ENCODE assay signal across 15 cellular contexts in genomic region chr11:131073167-131073566, GRCh38.
DNase-seq lines count a peak whose midpoint lies in the region; ATAC-seq and TF ChIP-seq lines count a peak whose summit lies in the region.
"Had no signal": no experiment of that assay in that cellular context is flagged by ENCODE, and none has a peak within 500 bp of the region (broad histone marks: within the 10 kb centered on the region; RNA-seq: fewer than 3 reads in every experiment).

No MANE protein-coding gene starts in this region.

- H3K4me3 Mint-ChIP-seq in activated naive CD4-positive, alpha-beta T cell treated with anti-CD3 and anti-CD28 coated beads, Interleukin-2, amount 50 U/mL, for 24 hours: no peak overlapping the region
- H3K4me3 Mint-ChIP-seq: B cell; CD4-positive, alpha-beta T cell; H9 had no signal

- TF ChIP-seq CTCF in fibroblast of mammary gland (conservative IDR thresholded peaks at IDR 0.05; ENCODE audit: control insufficient read depth, insufficient read depth, low read depth, low read length): no peak

- DNase-seq in activated naive CD4-positive, alpha-beta T cell treated with anti-CD3 and anti-CD28 coated beads, Interleukin-2, amount 50 U/mL, for 16 hours: no peak
- DNase-seq in Karpas-422 (peak; percentile 43), fibroblast of mammary gland (ENCODE audit: low read depth) (peak; percentile 45), aorta (no peak)
- DNase-seq in activated CD4-positive, alpha-beta T cell treated with anti-CD3 and anti-CD28 coated beads, Interleukin-2, amount 50 U/mL, for 48 hours: no peak
- DNase-seq: C1 segment of cervical spinal cord; Calu3; CD4-positive, alpha-beta T cell; DMS 273 treated with DMSO at 0.1 percent for 48 hours; GOT3; H9 had no signal

- H3K36me3 Mint-ChIP-seq in activated naive CD4-positive, alpha-beta T cell treated with anti-CD3 and anti-CD28 coated beads, Interleukin-2, amount 50 U/mL, for 24 hours: no peaks in the 10 kb centered on the region

- no peaks in the 10 kb centered on the region for H3K9me2 ChIP-seq in Karpas-422 (replicated peaks; ENCODE audit: insufficient read depth, low read length)

- peaks cover 27% of the 10 kb centered on the region for H3K4me1 ChIP-seq in Karpas-422 (ENCODE audit: low read length)
- H3K4me1 ChIP-seq in aorta (ENCODE audit: control insufficient read depth in 1 of 2, insufficient read depth in 2 of 2, low read length in 2 of 2): no peaks in the 10 kb centered on the region

- no peaks in the 10 kb centered on the region for H4K20me1 ChIP-seq in Karpas-422 (ENCODE audit: insufficient read depth, low read depth, low read length)

- no peak overlapping the region for H3K4me3 ChIP-seq in Karpas-422 (ENCODE audit: low read length)
- H3K4me3 ChIP-seq in fibroblast of mammary gland (ENCODE audit: control insufficient read depth, low read depth, low read length): no peak overlapping the region
- no peak overlapping the region for H3K4me3 ChIP-seq in aorta (ENCODE audit: low read length in 2 of 2)

- H3K9me3 Mint-ChIP-seq in activated naive CD4-positive, alpha-beta T cell treated with anti-CD3 and anti-CD28 coated beads, Interleukin-2, amount 50 U/mL, for 24 hours: no peaks in the 10 kb centered on the region
- H3K9me3 Mint-ChIP-seq: H9 had no signal

- H3K27me3 ChIP-seq in Karpas-422 (ENCODE audit: low read length) (no peaks in the 10 kb centered on the region), aorta (ENCODE audit: control insufficient read depth in 1 of 2, insufficient read depth in 2 of 2, low read length in 1 of 2) (no peaks in the 10 kb centered on the region)

- no peaks in the 10 kb centered on the region for H3K9me3 ChIP-seq in Karpas-422 (ENCODE audit: low read length)
- H3K9me3 ChIP-seq in aorta (ENCODE audit: control insufficient read depth, low read length): no peaks in the 10 kb centered on the region

- H3K4me1 Mint-ChIP-seq in activated naive CD4-positive, alpha-beta T cell treated with anti-CD3 and anti-CD28 coated beads, Interleukin-2, amount 50 U/mL, for 24 hours: no peaks in the 10 kb centered on the region
- H3K4me1 Mint-ChIP-seq: B cell, H9 had no signal

- H3K9ac ChIP-seq in Karpas-422 (ENCODE audit: low read length): no peak overlapping the region

- H3K4me2 ChIP-seq in Karpas-422 (ENCODE audit: low read depth, low read length, poor library complexity, severe bottlenecking): peak overlapping the region; percentile 37

- H3K36me3 ChIP-seq in Karpas-422 (ENCODE audit: insufficient read depth, low read length) (no peaks in the 10 kb centered on the region), aorta (ENCODE audit: control insufficient read depth in 1 of 2, insufficient read depth in 2 of 2, low read length in 1 of 2) (no peaks in the 10 kb centered on the region)

- no peak overlapping the region for H2AFZ ChIP-seq in Karpas-422 (ENCODE audit: low read length)

- ATAC-seq in aorta (ENCODE audit: low FRiP score) (no peak), esophagus mucosa (no peak)

- no peak overlapping the region for H3K27ac ChIP-seq in Karpas-422 (ENCODE audit: low read length)
- no peak overlapping the region for H3K27ac ChIP-seq in aorta (ENCODE audit: low read depth in 1 of 2, low read length in 2 of 2)
- H3K27ac ChIP-seq: 22Rv1 had no signal

- intact Hi-C loops in aorta (cut with DNase I): no loop called here

- 90 to 94% methylated on average over 2 of the region's 2 CpGs for WGBS in aorta, 2 donors

- peaks cover 5% of the 10 kb centered on the region for H3K27me3 Mint-ChIP-seq in activated naive CD4-positive, alpha-beta T cell treated with anti-CD3 and anti-CD28 coated beads, Interleukin-2, amount 50 U/mL, for 24 hours
- H3K27me3 Mint-ChIP-seq: B cell; CD4-positive, alpha-beta T cell had no signal

- no peaks in the 10 kb centered on the region for H3K79me2 ChIP-seq in Karpas-422 (ENCODE audit: low read length)

- H3K27ac Mint-ChIP-seq in activated naive CD4-positive, alpha-beta T cell treated with anti-CD3 and anti-CD28 coated beads, Interleukin-2, amount 50 U/mL, for 24 hours: peak overlapping the region; percentile 48
- H3K27ac Mint-ChIP-seq: B cell; CD4-positive, alpha-beta T cell; H9 had no signal

Comparison
In these comparisons a context has a peak if more than half of its experiments do, and no peak if none do; other contexts are left out.
1. DNase-seq: peak in Karpas-422 (single experiment) and fibroblast of mammary gland (single experiment); none in activated naive CD4-positive, alpha-beta T cell treated with anti-CD3 and anti-CD28 coated beads, Interleukin-2, amount 50 U/mL, for 16 hours (single experiment), aorta (0 of 2) and activated CD4-positive, alpha-beta T cell treated with anti-CD3 and anti-CD28 coated beads, Interleukin-2, amount 50 U/mL, for 48 hours (0 of 2).